1 cellular context compared by ENCODE assay signal in the genomic region with DNA sequence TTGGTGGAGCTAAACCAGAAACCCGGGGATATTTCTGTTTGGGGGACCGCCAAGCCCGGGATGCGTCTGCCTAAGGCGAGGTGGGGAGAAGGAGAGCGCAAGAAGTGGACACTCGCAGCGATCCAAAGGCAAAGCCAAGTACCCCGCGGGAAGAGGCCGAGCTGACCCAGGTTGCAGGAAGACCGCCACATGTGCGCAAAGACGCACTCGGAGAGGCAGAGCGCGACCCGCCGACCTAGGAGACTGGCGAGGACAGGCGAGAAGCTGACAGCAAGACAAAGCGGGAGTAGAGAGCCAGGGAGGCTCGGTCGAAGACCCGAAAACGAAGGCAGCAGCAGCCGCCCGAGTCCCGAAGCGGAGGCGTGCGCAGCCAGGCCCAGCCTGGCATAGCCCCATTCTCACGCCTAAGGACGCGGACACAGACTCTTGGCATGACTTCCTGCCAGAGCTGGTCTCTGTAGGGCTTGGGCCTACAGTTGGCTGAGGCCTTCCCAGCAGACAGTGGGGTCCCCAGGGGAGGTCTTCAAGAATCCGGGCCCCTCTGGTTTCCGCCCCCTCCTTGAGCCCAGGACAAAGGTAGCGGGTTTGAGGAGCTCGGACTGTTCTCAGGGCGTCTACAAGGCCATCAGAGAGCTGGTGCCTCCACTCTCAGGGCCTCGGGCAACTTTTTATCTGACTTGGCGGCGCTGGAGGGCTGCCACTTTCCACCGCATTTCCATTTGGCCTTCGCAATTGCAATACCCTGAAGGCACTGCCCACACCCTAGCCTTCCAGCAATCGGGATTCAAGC.
TF ChIP-seq lines count a peak whose summit lies in the region.

No MANE protein-coding gene starts in this region.

TF ChIP-seq in GM23338, 12 proteins besides CTCF, POLR2A, EP300 and RAD21 (continued from another document):
- TF ChIP-seq, protein P1, sequence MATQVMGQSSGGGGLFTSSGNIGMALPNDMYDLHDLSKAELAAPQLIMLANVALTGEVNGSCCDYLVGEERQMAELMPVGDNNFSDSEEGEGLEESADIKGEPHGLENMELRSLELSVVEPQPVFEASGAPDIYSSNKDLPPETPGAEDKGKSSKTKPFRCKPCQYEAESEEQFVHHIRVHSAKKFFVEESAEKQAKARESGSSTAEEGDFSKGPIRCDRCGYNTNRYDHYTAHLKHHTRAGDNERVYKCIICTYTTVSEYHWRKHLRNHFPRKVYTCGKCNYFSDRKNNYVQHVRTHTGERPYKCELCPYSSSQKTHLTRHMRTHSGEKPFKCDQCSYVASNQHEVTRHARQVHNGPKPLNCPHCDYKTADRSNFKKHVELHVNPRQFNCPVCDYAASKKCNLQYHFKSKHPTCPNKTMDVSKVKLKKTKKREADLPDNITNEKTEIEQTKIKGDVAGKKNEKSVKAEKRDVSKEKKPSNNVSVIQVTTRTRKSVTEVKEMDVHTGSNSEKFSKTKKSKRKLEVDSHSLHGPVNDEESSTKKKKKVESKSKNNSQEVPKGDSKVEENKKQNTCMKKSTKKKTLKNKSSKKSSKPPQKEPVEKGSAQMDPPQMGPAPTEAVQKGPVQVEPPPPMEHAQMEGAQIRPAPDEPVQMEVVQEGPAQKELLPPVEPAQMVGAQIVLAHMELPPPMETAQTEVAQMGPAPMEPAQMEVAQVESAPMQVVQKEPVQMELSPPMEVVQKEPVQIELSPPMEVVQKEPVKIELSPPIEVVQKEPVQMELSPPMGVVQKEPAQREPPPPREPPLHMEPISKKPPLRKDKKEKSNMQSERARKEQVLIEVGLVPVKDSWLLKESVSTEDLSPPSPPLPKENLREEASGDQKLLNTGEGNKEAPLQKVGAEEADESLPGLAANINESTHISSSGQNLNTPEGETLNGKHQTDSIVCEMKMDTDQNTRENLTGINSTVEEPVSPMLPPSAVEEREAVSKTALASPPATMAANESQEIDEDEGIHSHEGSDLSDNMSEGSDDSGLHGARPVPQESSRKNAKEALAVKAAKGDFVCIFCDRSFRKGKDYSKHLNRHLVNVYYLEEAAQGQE (IDR thresholded peaks at IDR 0.05; ENCODE audit: unreplicated experiment), result no peak
- TF ChIP-seq, protein P2, sequence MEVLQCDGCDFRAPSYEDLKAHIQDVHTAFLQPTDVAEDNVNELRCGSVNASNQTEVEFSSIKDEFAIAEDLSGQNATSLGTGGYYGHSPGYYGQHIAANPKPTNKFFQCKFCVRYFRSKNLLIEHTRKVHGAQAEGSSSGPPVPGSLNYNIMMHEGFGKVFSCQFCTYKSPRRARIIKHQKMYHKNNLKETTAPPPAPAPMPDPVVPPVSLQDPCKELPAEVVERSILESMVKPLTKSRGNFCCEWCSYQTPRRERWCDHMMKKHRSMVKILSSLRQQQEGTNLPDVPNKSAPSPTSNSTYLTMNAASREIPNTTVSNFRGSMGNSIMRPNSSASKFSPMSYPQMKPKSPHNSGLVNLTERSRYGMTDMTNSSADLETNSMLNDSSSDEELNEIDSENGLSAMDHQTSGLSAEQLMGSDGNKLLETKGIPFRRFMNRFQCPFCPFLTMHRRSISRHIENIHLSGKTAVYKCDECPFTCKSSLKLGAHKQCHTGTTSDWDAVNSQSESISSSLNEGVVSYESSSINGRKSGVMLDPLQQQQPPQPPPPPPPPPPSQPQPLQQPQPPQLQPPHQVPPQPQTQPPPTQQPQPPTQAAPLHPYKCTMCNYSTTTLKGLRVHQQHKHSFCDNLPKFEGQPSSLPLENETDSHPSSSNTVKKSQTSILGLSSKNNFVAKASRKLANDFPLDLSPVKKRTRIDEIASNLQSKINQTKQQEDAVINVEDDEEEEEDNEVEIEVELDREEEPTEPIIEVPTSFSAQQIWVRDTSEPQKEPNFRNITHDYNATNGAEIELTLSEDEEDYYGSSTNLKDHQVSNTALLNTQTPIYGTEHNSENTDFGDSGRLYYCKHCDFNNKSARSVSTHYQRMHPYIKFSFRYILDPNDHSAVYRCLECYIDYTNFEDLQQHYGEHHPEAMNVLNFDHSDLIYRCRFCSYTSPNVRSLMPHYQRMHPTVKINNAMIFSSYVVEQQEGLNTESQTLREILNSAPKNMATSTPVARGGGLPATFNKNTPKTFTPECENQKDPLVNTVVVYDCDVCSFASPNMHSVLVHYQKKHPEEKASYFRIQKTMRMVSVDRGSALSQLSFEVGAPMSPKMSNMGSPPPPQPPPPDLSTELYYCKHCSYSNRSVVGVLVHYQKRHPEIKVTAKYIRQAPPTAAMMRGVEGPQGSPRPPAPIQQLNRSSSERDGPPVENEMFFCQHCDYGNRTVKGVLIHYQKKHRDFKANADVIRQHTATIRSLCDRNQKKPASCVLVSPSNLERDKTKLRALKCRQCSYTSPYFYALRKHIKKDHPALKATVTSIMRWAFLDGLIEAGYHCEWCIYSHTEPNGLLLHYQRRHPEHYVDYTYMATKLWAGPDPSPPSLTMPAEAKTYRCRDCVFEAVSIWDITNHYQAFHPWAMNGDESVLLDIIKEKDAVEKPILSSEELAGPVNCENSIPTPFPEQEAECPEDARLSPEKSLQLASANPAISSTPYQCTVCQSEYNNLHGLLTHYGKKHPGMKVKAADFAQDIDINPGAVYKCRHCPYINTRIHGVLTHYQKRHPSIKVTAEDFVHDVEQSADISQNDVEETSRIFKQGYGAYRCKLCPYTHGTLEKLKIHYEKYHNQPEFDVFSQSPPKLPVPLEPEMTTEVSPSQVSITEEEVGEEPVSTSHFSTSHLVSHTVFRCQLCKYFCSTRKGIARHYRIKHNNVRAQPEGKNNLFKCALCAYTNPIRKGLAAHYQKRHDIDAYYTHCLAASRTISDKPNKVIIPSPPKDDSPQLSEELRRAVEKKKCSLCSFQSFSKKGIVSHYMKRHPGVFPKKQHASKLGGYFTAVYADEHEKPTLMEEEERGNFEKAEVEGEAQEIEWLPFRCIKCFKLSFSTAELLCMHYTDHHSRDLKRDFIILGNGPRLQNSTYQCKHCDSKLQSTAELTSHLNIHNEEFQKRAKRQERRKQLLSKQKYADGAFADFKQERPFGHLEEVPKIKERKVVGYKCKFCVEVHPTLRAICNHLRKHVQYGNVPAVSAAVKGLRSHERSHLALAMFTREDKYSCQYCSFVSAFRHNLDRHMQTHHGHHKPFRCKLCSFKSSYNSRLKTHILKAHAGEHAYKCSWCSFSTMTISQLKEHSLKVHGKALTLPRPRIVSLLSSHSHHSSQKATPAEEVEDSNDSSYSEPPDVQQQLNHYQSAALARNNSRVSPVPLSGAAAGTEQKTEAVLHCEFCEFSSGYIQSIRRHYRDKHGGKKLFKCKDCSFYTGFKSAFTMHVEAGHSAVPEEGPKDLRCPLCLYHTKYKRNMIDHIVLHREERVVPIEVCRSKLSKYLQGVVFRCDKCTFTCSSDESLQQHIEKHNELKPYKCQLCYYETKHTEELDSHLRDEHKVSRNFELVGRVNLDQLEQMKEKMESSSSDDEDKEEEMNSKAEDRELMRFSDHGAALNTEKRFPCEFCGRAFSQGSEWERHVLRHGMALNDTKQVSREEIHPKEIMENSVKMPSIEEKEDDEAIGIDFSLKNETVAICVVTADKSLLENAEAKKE (CRISPR knock-in tag; IDR thresholded peaks at IDR 0.05), result no peak
- TF ChIP-seq CREB1 (CRISPR knock-in tag; IDR thresholded peaks at IDR 0.05; ENCODE audit: low read depth) (no peak), STAT1 (IDR thresholded peaks at IDR 0.05; ENCODE audit: unreplicated experiment) (no peak), EZH2phosphoT487 (IDR thresholded peaks at IDR 0.05; ENCODE audit: unreplicated experiment) (no peak), POLR2AphosphoS5 (IDR thresholded peaks at IDR 0.05; ENCODE audit: low read depth) (no peak)
- TF ChIP-seq, protein P3, sequence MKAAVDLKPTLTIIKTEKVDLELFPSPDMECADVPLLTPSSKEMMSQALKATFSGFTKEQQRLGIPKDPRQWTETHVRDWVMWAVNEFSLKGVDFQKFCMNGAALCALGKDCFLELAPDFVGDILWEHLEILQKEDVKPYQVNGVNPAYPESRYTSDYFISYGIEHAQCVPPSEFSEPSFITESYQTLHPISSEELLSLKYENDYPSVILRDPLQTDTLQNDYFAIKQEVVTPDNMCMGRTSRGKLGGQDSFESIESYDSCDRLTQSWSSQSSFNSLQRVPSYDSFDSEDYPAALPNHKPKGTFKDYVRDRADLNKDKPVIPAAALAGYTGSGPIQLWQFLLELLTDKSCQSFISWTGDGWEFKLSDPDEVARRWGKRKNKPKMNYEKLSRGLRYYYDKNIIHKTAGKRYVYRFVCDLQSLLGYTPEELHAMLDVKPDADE (IDR thresholded peaks at IDR 0.05), result no peak
